Comparison of ENCODE assay signal across 1 cellular context in genomic region chr6:156953478-156954146, GRCh38.
TF ChIP-seq lines count a peak whose summit lies in the region.

No MANE protein-coding gene starts in this region.

TF ChIP-seq in SK-N-SH, 30 proteins besides CTCF, POLR2A, EP300 and RAD21 (continued from another document):
- TF ChIP-seq USF1 (IDR thresholded peaks at IDR 0.05; ENCODE audit: borderline replicate concordance, low read depth) (peak; percentile 36; the same call in 1 of the 2 replicates), TCF12 (IDR thresholded peaks at IDR 0.05) (peak; percentile 16; the same call in 1 of the 2 replicates), TAF1 (IDR thresholded peaks at IDR 0.05; ENCODE audit: borderline replicate concordance, low read depth, low read length) (no peak), RXRA (IDR thresholded peaks at IDR 0.05; ENCODE audit: borderline replicate concordance, low read depth) (peak; percentile 43; the same call in 1 of the 2 replicates), SMC3 (IDR thresholded peaks at IDR 0.05; ENCODE audit: low read depth, low read length) (peak; percentile 36; the same call in 1 of the 2 replicates), FOSL2 (IDR thresholded peaks at IDR 0.05; ENCODE audit: borderline replicate concordance, low read depth) (peak; percentile 38; the same call in 1 of the 2 replicates), EZH2phosphoT487 (IDR thresholded peaks at IDR 0.05; ENCODE audit: borderline replicate concordance, low read depth) (no peak), CHD2 (IDR thresholded peaks at IDR 0.05; ENCODE audit: low read length, partially characterized antibody) (no peak), FOXJ3 (CRISPR knock-in tag; IDR thresholded peaks at IDR 0.05) (no peak), JUND (IDR thresholded peaks at IDR 0.05) (peak; percentile 51), USF2 (IDR thresholded peaks at IDR 0.05; ENCODE audit: borderline replicate concordance, low read depth, low read length) (0 out of 2 replicates have a peak, but pooled peaks have one; percentile 6), MAX (IDR thresholded peaks at IDR 0.05; ENCODE audit: low read depth) (no peak), ELF1 (IDR thresholded peaks at IDR 0.05) (peak; percentile 35; the same call in 1 of the 2 replicates)
- TF ChIP-seq, protein P1, sequence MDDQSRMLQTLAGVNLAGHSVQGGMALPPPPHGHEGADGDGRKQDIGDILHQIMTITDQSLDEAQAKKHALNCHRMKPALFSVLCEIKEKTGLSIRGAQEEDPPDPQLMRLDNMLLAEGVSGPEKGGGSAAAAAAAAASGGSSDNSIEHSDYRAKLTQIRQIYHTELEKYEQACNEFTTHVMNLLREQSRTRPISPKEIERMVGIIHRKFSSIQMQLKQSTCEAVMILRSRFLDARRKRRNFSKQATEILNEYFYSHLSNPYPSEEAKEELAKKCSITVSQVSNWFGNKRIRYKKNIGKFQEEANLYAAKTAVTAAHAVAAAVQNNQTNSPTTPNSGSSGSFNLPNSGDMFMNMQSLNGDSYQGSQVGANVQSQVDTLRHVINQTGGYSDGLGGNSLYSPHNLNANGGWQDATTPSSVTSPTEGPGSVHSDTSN (IDR thresholded peaks at IDR 0.05), result peak; percentile 83
- TF ChIP-seq, protein P2, sequence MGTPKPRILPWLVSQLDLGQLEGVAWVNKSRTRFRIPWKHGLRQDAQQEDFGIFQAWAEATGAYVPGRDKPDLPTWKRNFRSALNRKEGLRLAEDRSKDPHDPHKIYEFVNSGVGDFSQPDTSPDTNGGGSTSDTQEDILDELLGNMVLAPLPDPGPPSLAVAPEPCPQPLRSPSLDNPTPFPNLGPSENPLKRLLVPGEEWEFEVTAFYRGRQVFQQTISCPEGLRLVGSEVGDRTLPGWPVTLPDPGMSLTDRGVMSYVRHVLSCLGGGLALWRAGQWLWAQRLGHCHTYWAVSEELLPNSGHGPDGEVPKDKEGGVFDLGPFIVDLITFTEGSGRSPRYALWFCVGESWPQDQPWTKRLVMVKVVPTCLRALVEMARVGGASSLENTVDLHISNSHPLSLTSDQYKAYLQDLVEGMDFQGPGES (IDR thresholded peaks at IDR 0.05; ENCODE audit: low read depth, low read length), result no peak
TF ChIP-seq in SK-N-SH: peak in this region for 14.
